Comparison of ENCODE assay signal across 9 cellular contexts in the genomic region with DNA sequence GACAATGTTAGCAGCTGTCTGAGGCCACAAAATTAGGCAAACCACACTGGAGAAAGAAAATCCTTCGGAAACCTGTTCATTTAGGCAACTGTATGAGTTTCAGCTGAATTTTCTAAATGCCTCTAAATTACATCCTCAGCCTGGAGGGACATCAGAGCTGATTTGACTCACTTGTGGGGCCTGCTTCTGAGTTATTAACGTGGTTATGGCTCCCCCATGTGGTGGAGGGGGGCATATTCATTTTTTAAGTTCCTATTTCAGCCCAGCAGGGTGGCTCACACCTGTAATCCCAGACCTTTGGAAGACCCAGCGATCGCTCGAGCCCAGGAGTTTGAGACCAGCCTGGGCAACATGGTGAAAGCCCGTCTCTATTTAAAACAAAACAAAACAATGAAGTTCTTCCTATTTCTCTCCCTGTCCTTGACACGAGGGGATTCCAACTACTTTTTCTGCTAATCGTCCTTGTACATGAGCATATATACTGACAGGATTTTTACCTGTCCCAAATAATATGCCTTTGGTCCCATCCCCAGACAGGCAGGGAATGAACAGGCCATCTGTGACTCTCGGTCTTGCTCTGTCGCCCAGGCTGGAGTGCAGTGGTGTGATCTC. TPM values are rescaled to one million over a fixed set of nuclear protein-coding genes. Genes with fewer than 3 reads are reported as not detected.
A peak's percentile ranks its signal among the peaks of the same experiment; 100 is the strongest.
DNase-seq lines count a peak whose midpoint lies in the region; ATAC-seq, FAIRE-seq and TF ChIP-seq lines count a peak whose summit lies in the region.
"Had no signal": no experiment of that assay in that cellular context is flagged by ENCODE, and none has a peak within 500 bp of the region (broad histone marks: within the 10 kb centered on the region; RNA-seq: fewer than 3 reads in every experiment).

No MANE protein-coding gene starts in this region.

- intact Hi-C loops in K562 (cut with micrococcal nuclease): loop anchor here (1.0 kb wide), 2 partner anchors 188 to 236 kb away; no protein-coding TSS in a partner anchor

- TF ChIP-seq CTCF in GM13977 (IDR thresholded peaks at IDR 0.05; ENCODE audit: extremely low read depth, insufficient read depth, missing control alignments) (peak; percentile 87), K562 (IDR thresholded peaks at IDR 0.05 in 2 of 3, conservative IDR thresholded peaks at IDR 0.05 in 1 of 3; ENCODE audit: insufficient read depth in 2 of 3, low read depth in 1 of 3, low read length in 3 of 3) (peak; percentile 86 to 96 (median 96))

- in situ Hi-C loops in GM13977 (cut with MboI; ENCODE audit: low pct_unique_long_range_greater_than_20kb, low sequenced_read_pairs, unreplicated experiment) (loop anchor here (10.0 to 25.0 kb wide), 2 partner anchors 178 to 241 kb away; a partner anchor contains a TSS), K562 (cut with MboI) (loop anchor here (5.0 to 10.0 kb wide), 2 partner anchors 238 to 351 kb away; a partner anchor contains a TSS)

- H3K4me1 ChIP-seq in K562 (replicated peaks in 1 of 2; ENCODE audit: control insufficient read depth in 2 of 2, insufficient read depth in 2 of 2, low read length in 2 of 2): peaks cover 0 to 2% of the 10 kb centered on the region in 2 experiments; a peak in 1 of 5 replicates

- no peaks in the 10 kb centered on the region for H4K20me1 ChIP-seq in K562 (replicated peaks; ENCODE audit: control insufficient read depth, insufficient read depth, low read length)

- H3K27ac ChIP-seq in K562 (ENCODE audit: extremely low read depth, low read depth, low read length): no peak overlapping the region

- no peak for TF ChIP-seq POLR2A in K562 (conservative IDR thresholded peaks at IDR 0.05)

- H3K9me1 ChIP-seq in K562 (ENCODE audit: control insufficient read depth, insufficient read depth, low read length): no peaks in the 10 kb centered on the region

- peak; percentile 29 for DNase-seq in 8988T
- DNase-seq in GM13977 (ENCODE audit: low spot score): peak; percentile 73
- DNase-seq in NCI-H2107 (lab: John Stamatoyannopoulos, UW): peak; percentile 33
- DNase-seq in UCSD-AML1 (lab: John Stamatoyannopoulos, UW; ENCODE audit: unreplicated experiment): peak; percentile 35
- peak; percentile 71 to 83 (median 73) for DNase-seq in K562 (ENCODE audit: extremely low read depth in 1 of 4, low spot score in 3 of 4)
- DNase-seq in iPS DF 4.7 (ENCODE audit: extremely low read depth, low spot score): peak; percentile 71
- peak; percentile 51 for DNase-seq in stimulated activated CD4-positive, alpha-beta T cell treated with anti-CD3 and anti-CD28 coated beads, Interleukin-12 subunit alpha, Interleukin-12 subunit beta, amount 100 ng/mL, for 4 hours

- no peaks in the 10 kb centered on the region for H3K79me2 ChIP-seq in K562 (ENCODE audit: control insufficient read depth, insufficient read depth, low read length)

- no peak overlapping the region for H3K4me3 ChIP-seq in K562

- H3K9me3 ChIP-seq in K562 (replicated peaks; ENCODE audit: control insufficient read depth, insufficient read depth, low read depth, low read length): no peaks in the 10 kb centered on the region

- FAIRE-seq in K562 (lab: Jason Lieb, UNC): peak; percentile 95

- no peak overlapping the region for H2AFZ ChIP-seq in K562 (ENCODE audit: low read depth, low read length)

- no TSS peak for BruUV-seq in K562 (replicated peaks; lab: Mats Ljungman, UMichigan)

- peak; percentile 96 for ATAC-seq in K562
- ATAC-seq in HG03469 (IDR thresholded peaks at IDR 0.05; ENCODE audit: unreplicated experiment): no peak

- H3K9ac ChIP-seq in K562 (ENCODE audit: insufficient read depth in 1 of 2, low read depth in 2 of 2, low read length in 2 of 2): no peak overlapping the region

- 7% methylated on average over 9 of the region's 10 CpGs for WGBS in K562 (ENCODE audit: insufficient coverage, low coverage, missing lambda C conversion rate)

- TF ChIP-seq EP300 in K562 (IDR thresholded peaks at IDR 0.05; ENCODE audit: low read length): no peak

- CTCF ChIA-PET in K562 (lab: Yijun Ruan, JAX; ENCODE audit: low intra/inter-chr PET ratio): interaction anchor here (0.5 to 4.2 kb wide), 12 partner anchors 15 to 444 kb away, joined by 3 to 115 read pairs (median 3); no protein-coding TSS in a partner anchor

- TF ChIP-seq RAD21 in K562 (CRISPR knock-in tag; conservative IDR thresholded peaks at IDR 0.05 in 1 of 2, IDR thresholded peaks at IDR 0.05 in 1 of 2): peak; percentile 89 to 91

- peaks cover 5 to 18% of the 10 kb centered on the region in 2 experiments for H3K27me3 ChIP-seq in K562 (ENCODE audit: control insufficient read depth in 2 of 2, insufficient read depth in 2 of 2, low read length in 2 of 2)

- POLR2A ChIA-PET in K562 (lab: Yijun Ruan, JAX): interaction anchor here (0.6 to 1.1 kb wide), 3 partner anchors 8 to 270 kb away, joined by 3 to 5 read pairs (median 3); a partner anchor contains a TSS

- no peaks in the 10 kb centered on the region for H3K36me3 ChIP-seq in K562 (ENCODE audit: control insufficient read depth, insufficient read depth, low read length)

- H3K4me2 ChIP-seq in K562 (ENCODE audit: insufficient read depth, low read length): no peak overlapping the region

TF ChIP-seq in K562, 482 proteins besides CTCF, POLR2A, EP300 and RAD21 (continues in another document):
- TF ChIP-seq SIX5 (IDR thresholded peaks at IDR 0.05; ENCODE audit: borderline replicate concordance in 1 of 2, insufficient read depth in 1 of 2, low read depth in 1 of 2, low read length in 2 of 2): no peak
- TF ChIP-seq STAG1 (CRISPR knock-in tag; IDR thresholded peaks at IDR 0.05; ENCODE audit: borderline replicate concordance): peak; percentile 84; the same call in 1 of the 2 replicates
- no peak for TF ChIP-seq PRPF4 (IDR thresholded peaks at IDR 0.05; ENCODE audit: insufficient read depth, low read depth, low read length, poor library complexity, severe bottlenecking)
- TF ChIP-seq WHSC1 (IDR thresholded peaks at IDR 0.05; ENCODE audit: low read length): no peak
- peak; percentile 78; the same call in 1 of the 2 replicates for TF ChIP-seq SMC3 (conservative IDR thresholded peaks at IDR 0.05; ENCODE audit: insufficient read depth, low read depth, low read length)
- peak in 1 of 2 experiments; percentile 43; a peak in 1 of 4 replicates for TF ChIP-seq MAZ (CRISPR knock-in tag; conservative IDR thresholded peaks at IDR 0.05 in 1 of 2, IDR thresholded peaks at IDR 0.05 in 1 of 2)
- no peak for TF ChIP-seq POLR2AphosphoS5 (IDR thresholded peaks at IDR 0.05; ENCODE audit: control insufficient read depth, insufficient read depth, low read depth, low read length)
- TF ChIP-seq NBN (IDR thresholded peaks at IDR 0.05; ENCODE audit: low read depth): no peak
- no peak for TF ChIP-seq PHB (CRISPR knock-in tag; IDR thresholded peaks at IDR 0.05)
- no peak for TF ChIP-seq SMARCA4 (IDR thresholded peaks at IDR 0.05)
- 0 out of 2 replicates have a peak, but pooled peaks have one; percentile 15 for TF ChIP-seq JUND (IDR thresholded peaks at IDR 0.05; ENCODE audit: borderline replicate concordance, low read depth, low read length)
- no peak for TF ChIP-seq JUND (tag; IDR thresholded peaks at IDR 0.05; ENCODE audit: borderline replicate concordance, low read depth, low read length)
- TF ChIP-seq ZSCAN29 (IDR thresholded peaks at IDR 0.05): no peak
- peak; percentile 37; the same call in 1 of the 2 replicates for TF ChIP-seq CC2D1A (IDR thresholded peaks at IDR 0.05)
- TF ChIP-seq LEF1 (IDR thresholded peaks at IDR 0.05): no peak
- no peak for TF ChIP-seq E2F3 (CRISPR knock-in tag; IDR thresholded peaks at IDR 0.05)

RNA-seq across cellular contexts. Expression of a gene that starts 31.5 kb away (rescaled TPM):
- not detected in 2 replicates for total RNA-seq in K562 (2011; cell fraction: chromatin; rRNA removed; ENCODE audit: low replicate concordance)
- not detected in 2 replicates for total RNA-seq in K562 (2011; cell fraction: nucleolus; rRNA removed)
- total RNA-seq in K562 (2011; cell fraction: nucleoplasm; rRNA removed): not detected in 2 replicates
- total RNA-seq in K562 (2014; rRNA removed) (not detected in 2 replicates), K562 (2014; rRNA removed; fragmentation: Illumina TruSeq; extraction: Trizol) (not detected in 2 replicates), K562 (2015; rRNA removed; fragmentation: Illumina TruSeq; extraction: Trizol) (not detected in 2 replicates), K562 (2021) (0.29 TPM in 1 of 2 replicates, not detected in the other)
- polyA plus RNA-seq in K562 (2011; rRNA removed) (not detected in 2 replicates), K562 (2014; fragmentation: Illumina TruSeq; extraction: Trizol) (not detected in 2 replicates), K562 (2014; fragmentation: Nextera tagmentation; extraction: Ambion mirVana) (not detected), K562 (2014; rRNA removed) (not detected in 2 replicates)
- 0.09 TPM in 1 of 2 replicates, not detected in the other for polyA plus RNA-seq in K562 (2011; cell fraction: cytosol; rRNA removed)
- polyA plus RNA-seq in K562 (2011; cell fraction: nucleus; rRNA removed): not detected in 2 replicates
- polyA plus RNA-seq in K562 (2012): 0.04 TPM in 1 of 2 replicates, not detected in the other
- polyA minus RNA-seq in K562 (2011; rRNA and poly(A)+ RNA removed): not detected in 2 replicates
- polyA minus RNA-seq in K562 (2011; cell fraction: cytosol; rRNA and poly(A)+ RNA removed): not detected in 2 replicates
- not detected in 2 replicates for polyA minus RNA-seq in K562 (2011; cell fraction: nucleus; rRNA and poly(A)+ RNA removed)

RNA-seq across cellular contexts. Expression of a gene that starts 35.8 kb away (rescaled TPM):
- total RNA-seq in K562 (2011; cell fraction: chromatin; rRNA removed; ENCODE audit: low replicate concordance): not detected in 2 replicates
- total RNA-seq in K562 (2011; cell fraction: nucleolus; rRNA removed): not detected in 2 replicates
- not detected in 2 replicates for total RNA-seq in K562 (2011; cell fraction: nucleoplasm; rRNA removed)
- not detected in 2 replicates for total RNA-seq in K562 (2014; rRNA removed)
- not detected in 2 replicates for total RNA-seq in K562 (2014; rRNA removed; fragmentation: Illumina TruSeq; extraction: Trizol)
- total RNA-seq in K562 (2015; rRNA removed; fragmentation: Illumina TruSeq; extraction: Trizol): not detected in 2 replicates
- total RNA-seq in K562 (2021): not detected in 2 replicates
- polyA plus RNA-seq in K562 (2011; rRNA removed): not detected in 2 replicates
- not detected in 2 replicates for polyA plus RNA-seq in K562 (2011; cell fraction: cytosol; rRNA removed)
- polyA plus RNA-seq in K562 (2011; cell fraction: nucleus; rRNA removed): not detected in 2 replicates
- polyA plus RNA-seq in K562 (2012): not detected in 2 replicates
- polyA plus RNA-seq in K562 (2014; fragmentation: Illumina TruSeq; extraction: Trizol): not detected in 2 replicates
- not detected for polyA plus RNA-seq in K562 (2014; fragmentation: Nextera tagmentation; extraction: Ambion mirVana)
- not detected in 2 replicates for polyA plus RNA-seq in K562 (2014; rRNA removed)
- polyA minus RNA-seq in K562 (2011; rRNA and poly(A)+ RNA removed): not detected in 2 replicates
- not detected in 2 replicates for polyA minus RNA-seq in K562 (2011; cell fraction: cytosol; rRNA and poly(A)+ RNA removed)
- not detected in 2 replicates for polyA minus RNA-seq in K562 (2011; cell fraction: nucleus; rRNA and poly(A)+ RNA removed)
- total RNA-seq: temporal lobe had no signal
